12 cellular contexts compared by ENCODE assay signal in genomic region chr1:154862927-154863701, GRCh38. TPM values are rescaled to one million over a fixed set of nuclear protein-coding genes. Genes with fewer than 3 reads are reported as not detected.
DNase-seq lines count a peak whose midpoint lies in the region; ATAC-seq, FAIRE-seq and TF ChIP-seq lines count a peak whose summit lies in the region.
"Had no signal": no experiment of that assay in that cellular context is flagged by ENCODE, and none has a peak within 500 bp of the region (broad histone marks: within the 10 kb centered on the region; RNA-seq: fewer than 3 reads in every experiment).

No MANE protein-coding gene starts in this region.

- intact Hi-C loops in K562 (cut with micrococcal nuclease): no loop called here

- H3K4me3 ChIP-seq in K562 (no peak overlapping the region), BE2C (ENCODE audit: low read depth, low read length) (no peak overlapping the region)
- H3K4me3 ChIP-seq: lung had no signal

- H3K27me3 Mint-ChIP-seq in activated T-cell treated with anti-CD3 and anti-CD28 coated beads, Interleukin-2, amount 50 U/mL, for 24 hours: peaks cover 21% of the 10 kb centered on the region

- H4K20me1 ChIP-seq in K562 (replicated peaks; ENCODE audit: control insufficient read depth, insufficient read depth, low read length): no peaks in the 10 kb centered on the region

- peaks cover 4 to 5% of the 10 kb centered on the region in 2 experiments; a peak in 4 of 5 replicates for H3K27me3 ChIP-seq in K562 (ENCODE audit: control insufficient read depth in 2 of 2, insufficient read depth in 2 of 2, low read length in 2 of 2)
- H3K27me3 ChIP-seq in BE2C: peaks cover 3% of the 10 kb centered on the region

- peak overlapping the region in 1 of 2 experiments; percentile 71; a peak in 1 of 4 replicates for H3K9ac ChIP-seq in K562 (ENCODE audit: insufficient read depth in 1 of 2, low read depth in 2 of 2, low read length in 2 of 2)

- in situ Hi-C loops in K562 (cut with MboI): no loop called here

- H3K4me3 Mint-ChIP-seq in activated T-cell treated with anti-CD3 and anti-CD28 coated beads, Interleukin-2, amount 50 U/mL, for 24 hours: no peak overlapping the region
- H3K4me3 Mint-ChIP-seq: activated naive CD8-positive, alpha-beta T cell had no signal

- TF ChIP-seq EP300 in K562 (IDR thresholded peaks at IDR 0.05; ENCODE audit: low read length): no peak

- H3K4me1 ChIP-seq in K562 (replicated peaks in 1 of 2; ENCODE audit: control insufficient read depth in 2 of 2, insufficient read depth in 2 of 2, low read length in 2 of 2): peaks cover 43 to 67% of the 10 kb centered on the region in 2 experiments
- peaks cover 18% of the 10 kb centered on the region for H3K4me1 ChIP-seq in BE2C

- H3K36me3 ChIP-seq in K562 (ENCODE audit: control insufficient read depth, insufficient read depth, low read length): no peaks in the 10 kb centered on the region
- no peaks in the 10 kb centered on the region for H3K36me3 ChIP-seq in BE2C

- no peaks in the 10 kb centered on the region for H3K79me2 ChIP-seq in K562 (ENCODE audit: control insufficient read depth, insufficient read depth, low read length)

- peak overlapping the region; percentile 60 for H3K27ac Mint-ChIP-seq in activated T-cell treated with anti-CD3 and anti-CD28 coated beads, Interleukin-2, amount 50 U/mL, for 24 hours
- H3K27ac Mint-ChIP-seq: activated naive CD8-positive, alpha-beta T cell had no signal

- peaks cover 58% of the 10 kb centered on the region for H3K4me1 Mint-ChIP-seq in activated T-cell treated with anti-CD3 and anti-CD28 coated beads, Interleukin-2, amount 50 U/mL, for 24 hours (ENCODE audit: low read depth)

- H3K36me3 Mint-ChIP-seq in activated T-cell treated with anti-CD3 and anti-CD28 coated beads, Interleukin-2, amount 50 U/mL, for 24 hours (ENCODE audit: low read depth): no peaks in the 10 kb centered on the region
- H3K36me3 Mint-ChIP-seq: activated naive CD8-positive, alpha-beta T cell had no signal

- TF ChIP-seq CTCF in K562 (IDR thresholded peaks at IDR 0.05 in 2 of 3, conservative IDR thresholded peaks at IDR 0.05 in 1 of 3; ENCODE audit: insufficient read depth in 2 of 3, low read depth in 1 of 3, low read length in 3 of 3) (no peak), BE2C (IDR thresholded peaks at IDR 0.05; ENCODE audit: low read depth, low read length) (no peak)

- H2AFZ ChIP-seq in K562 (ENCODE audit: low read depth, low read length): peak overlapping the region; percentile 26

- POLR2A ChIA-PET in HEK293T (lab: Yijun Ruan, JAX) (no interaction called here), K562 (lab: Yijun Ruan, JAX) (interaction anchor here (0.7 to 1.1 kb wide), 2 partner anchors 25 to 195 kb away, joined by 3 to 4 read pairs; no protein-coding TSS in a partner anchor)

- no peak for TF ChIP-seq POLR2A in K562 (conservative IDR thresholded peaks at IDR 0.05)

- no peaks in the 10 kb centered on the region for H3K9me3 ChIP-seq in K562 (replicated peaks; ENCODE audit: control insufficient read depth, insufficient read depth, low read depth, low read length)
- H3K9me3 ChIP-seq in BE2C: no peaks in the 10 kb centered on the region

- H3K4me2 ChIP-seq in K562 (ENCODE audit: insufficient read depth, low read length): no peak overlapping the region

- H3K9me1 ChIP-seq in K562 (ENCODE audit: control insufficient read depth, insufficient read depth, low read length): no peaks in the 10 kb centered on the region

- no TSS peak for BruUV-seq in K562 (replicated peaks; lab: Mats Ljungman, UMichigan)

- H3K9me3 Mint-ChIP-seq in activated T-cell treated with anti-CD3 and anti-CD28 coated beads, Interleukin-2, amount 50 U/mL, for 24 hours: no peaks in the 10 kb centered on the region

- WGBS in K562 (ENCODE audit: insufficient coverage, low coverage, missing lambda C conversion rate): 37% methylated on average over 15 of the region's 16 CpGs

- DNase-seq in activated T-cell treated with anti-CD3 and anti-CD28 coated beads, Interleukin-2, amount 50 U/mL, for 24 hours: no peak
- no peak for DNase-seq in activated T-cell treated with anti-CD3 and anti-CD28 coated beads, Interleukin-2, amount 50 U/mL, for 1 hour
- DNase-seq in HEK293T (ENCODE audit: extremely low spot score): no peak
- DNase-seq in K562 (ENCODE audit: extremely low read depth in 1 of 4, low spot score in 3 of 4): no peak
- peak; percentile 47 for DNase-seq in retina
- no peak for DNase-seq in BE2C
- DNase-seq in RPMI8226: no peak
- DNase-seq: NCI-H2107, SW 1271 had no signal

- no peak overlapping the region for H3K27ac ChIP-seq in K562 (ENCODE audit: extremely low read depth, low read depth, low read length)

- no peak for FAIRE-seq in K562 (lab: Jason Lieb, UNC)

- no peak for ATAC-seq in K562
- no peak for ATAC-seq in HG03108 (IDR thresholded peaks at IDR 0.05; ENCODE audit: unreplicated experiment)

- CTCF ChIA-PET in HEK293T (lab: Yijun Ruan, JAX) (interaction anchor here (0.6 to 1.6 kb wide), 7 partner anchors 10 to 199 kb away, joined by 3 to 6 read pairs (median 3); no protein-coding TSS in a partner anchor), K562 (lab: Yijun Ruan, JAX; ENCODE audit: low intra/inter-chr PET ratio) (no interaction called here)

- no peak for TF ChIP-seq RAD21 in K562 (CRISPR knock-in tag; conservative IDR thresholded peaks at IDR 0.05 in 1 of 2, IDR thresholded peaks at IDR 0.05 in 1 of 2)

TF ChIP-seq in HEK293T, 16 proteins besides CTCF, POLR2A, EP300 and RAD21:
- TF ChIP-seq, protein P1, sequence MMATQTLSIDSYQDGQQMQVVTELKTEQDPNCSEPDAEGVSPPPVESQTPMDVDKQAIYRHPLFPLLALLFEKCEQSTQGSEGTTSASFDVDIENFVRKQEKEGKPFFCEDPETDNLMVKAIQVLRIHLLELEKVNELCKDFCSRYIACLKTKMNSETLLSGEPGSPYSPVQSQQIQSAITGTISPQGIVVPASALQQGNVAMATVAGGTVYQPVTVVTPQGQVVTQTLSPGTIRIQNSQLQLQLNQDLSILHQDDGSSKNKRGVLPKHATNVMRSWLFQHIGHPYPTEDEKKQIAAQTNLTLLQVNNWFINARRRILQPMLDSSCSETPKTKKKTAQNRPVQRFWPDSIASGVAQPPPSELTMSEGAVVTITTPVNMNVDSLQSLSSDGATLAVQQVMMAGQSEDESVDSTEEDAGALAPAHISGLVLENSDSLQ (IDR thresholded peaks at IDR 0.05): peak; percentile 60; the same call in 1 of the 2 replicates
- no peak for TF ChIP-seq SP1 (IDR thresholded peaks at IDR 0.05)
- no peak for TF ChIP-seq CTBP1 (IDR thresholded peaks at IDR 0.05; ENCODE audit: borderline replicate concordance)

TF ChIP-seq in K562, 482 proteins besides CTCF, POLR2A, EP300 and RAD21:
- no peak for TF ChIP-seq SIX5 (IDR thresholded peaks at IDR 0.05; ENCODE audit: borderline replicate concordance in 1 of 2, insufficient read depth in 1 of 2, low read depth in 1 of 2, low read length in 2 of 2)
- TF ChIP-seq, protein P1 (IDR thresholded peaks at IDR 0.05): peak; percentile 54

RNA-seq across cellular contexts. Expression of gene KCNN3, which starts 7.0 kb away (rescaled TPM):
- total RNA-seq in K562 (2011; cell fraction: chromatin; rRNA removed; ENCODE audit: low replicate concordance): 0.12 TPM in 1 of 2 replicates, not detected in the other
- total RNA-seq in K562 (2011; cell fraction: nucleolus; rRNA removed): 0.17 TPM in 1 of 2 replicates, not detected in the other
- not detected in 2 replicates for total RNA-seq in K562 (2011; cell fraction: nucleoplasm; rRNA removed)
- total RNA-seq in K562 (2014; rRNA removed): 0.12 TPM in 1 of 2 replicates, not detected in the other
- total RNA-seq in K562 (2014; rRNA removed; fragmentation: Illumina TruSeq; extraction: Trizol): not detected in 2 replicates
- not detected in 2 replicates for total RNA-seq in K562 (2015; rRNA removed; fragmentation: Illumina TruSeq; extraction: Trizol)
- 0.02 and 0.04 TPM in 2 replicates for total RNA-seq in K562 (2021)
- 0.03 TPM in 1 of 2 replicates, not detected in the other for polyA plus RNA-seq in K562 (2011; rRNA removed)
- polyA plus RNA-seq in K562 (2011; cell fraction: cytosol; rRNA removed): 0.01 and 0.07 TPM in 2 replicates
- polyA plus RNA-seq in K562 (2011; cell fraction: nucleus; rRNA removed): 0.01 and 0.07 TPM in 2 replicates
- 0.03 and 0.14 TPM in 2 replicates for polyA plus RNA-seq in K562 (2012)
- polyA plus RNA-seq in K562 (2014; fragmentation: Illumina TruSeq; extraction: Trizol): not detected in 2 replicates
- not detected for polyA plus RNA-seq in K562 (2014; fragmentation: Nextera tagmentation; extraction: Ambion mirVana)
- polyA plus RNA-seq in K562 (2014; rRNA removed): 0.03 TPM in 1 of 2 replicates, not detected in the other
- 0.07 TPM in 1 of 2 replicates, not detected in the other for polyA minus RNA-seq in K562 (2011; rRNA and poly(A)+ RNA removed)
- not detected in 2 replicates for polyA minus RNA-seq in K562 (2011; cell fraction: cytosol; rRNA and poly(A)+ RNA removed)
- polyA minus RNA-seq in K562 (2011; cell fraction: nucleus; rRNA and poly(A)+ RNA removed): not detected in 2 replicates
- 0.31 TPM for polyA plus RNA-seq in BE2C (2012; ENCODE audit: insufficient read depth, insufficient read length, low read depth)
